Comparison of ENCODE assay signal across 27 cellular contexts in genomic region chr2:175400975-175401374, GRCh38.
A peak's percentile ranks its signal among the peaks of the same experiment; 100 is the strongest.
DNase-seq lines count a peak whose midpoint lies in the region; ATAC-seq, FAIRE-seq and TF ChIP-seq lines count a peak whose summit lies in the region.
"Had no signal": no experiment of that assay in that cellular context is flagged by ENCODE, and none has a peak within 500 bp of the region (broad histone marks: within the 10 kb centered on the region; RNA-seq: fewer than 3 reads in every experiment).

No MANE protein-coding gene starts in this region.

- WGBS in A549 (ENCODE audit: missing lambda C conversion rate), result 14% methylated on average over 6 of the region's 6 CpGs
- 0% methylated on average over 6 of the region's 6 CpGs for WGBS in K562 (ENCODE audit: insufficient coverage, low coverage, missing lambda C conversion rate)
- WGBS in thyroid gland, 2 donors, result 86 to 88% methylated on average over 6 of the region's 6 CpGs

- H3K4me3 ChIP-seq in A549 (no peak overlapping the region), K562 (no peak overlapping the region), thyroid gland (replicated peaks in 1 of 3) (no peak overlapping the region)
- H3K4me3 ChIP-seq: BLaER1 treated with 17β-estradiol and CSF1 and Interleukin-3, amounts not matched to agents 10 nM and 100 nM; GM12878; GM23338; HAP-1 had no signal

- H3K36me3 Mint-ChIP-seq in progenitor cell of endocrine pancreas (ENCODE audit: insufficient read depth), result no peaks in the 10 kb centered on the region
- H3K36me3 Mint-ChIP-seq: CD14-positive monocyte; CD8-positive, alpha-beta memory T cell had no signal

- H3K9me3 ChIP-seq in A549 (no peaks in the 10 kb centered on the region), K562 (replicated peaks; ENCODE audit: control insufficient read depth, insufficient read depth, low read depth, low read length) (no peaks in the 10 kb centered on the region), thyroid gland (no peaks in the 10 kb centered on the region)
- H3K9me3 ChIP-seq: BE2C; BLaER1 treated with 17β-estradiol and CSF1 and Interleukin-3, amounts not matched to agents 10 nM and 100 nM; HAP-1 had no signal

- H3K4me1 Mint-ChIP-seq in progenitor cell of endocrine pancreas (ENCODE audit: low read depth), result peaks cover 9% of the 10 kb centered on the region
- H3K4me1 Mint-ChIP-seq: CD14-positive monocyte; CD8-positive, alpha-beta memory T cell; GM23338 had no signal

- POLR2A ChIA-PET in A549 (lab: Yijun Ruan, JAX), result no interaction called here
- POLR2A ChIA-PET in K562 (lab: Yijun Ruan, JAX), result no interaction called here

- FAIRE-seq in A549 (lab: Jason Lieb, UNC) (no peak), K562 (lab: Jason Lieb, UNC) (no peak)
- FAIRE-seq: A204.1, D721Med, GM12878, GM19239, H54 had no signal

- H3K4me1 ChIP-seq in A549 (no peaks in the 10 kb centered on the region), K562 (replicated peaks in 1 of 2; ENCODE audit: control insufficient read depth in 2 of 2, insufficient read depth in 2 of 2, low read length in 2 of 2) (no peaks in the 10 kb centered on the region), thyroid gland (no peaks in the 10 kb centered on the region)
- H3K4me1 ChIP-seq: BE2C, HAP-1 had no signal

- H3K27me3 Mint-ChIP-seq in progenitor cell of endocrine pancreas, result peaks cover 12% of the 10 kb centered on the region

- H3K9ac ChIP-seq in K562 (ENCODE audit: insufficient read depth in 1 of 2, low read depth in 2 of 2, low read length in 2 of 2), result no peak overlapping the region
- H3K9ac ChIP-seq: BLaER1 treated with 17β-estradiol and CSF1 and Interleukin-3, amounts not matched to agents 10 nM and 100 nM had no signal

- H3K9me1 ChIP-seq in K562 (ENCODE audit: control insufficient read depth, insufficient read depth, low read length), result no peaks in the 10 kb centered on the region

- no peak overlapping the region for H3K4me3 Mint-ChIP-seq in progenitor cell of endocrine pancreas (ENCODE audit: low read depth)
- H3K4me3 Mint-ChIP-seq: CD14-positive monocyte; CD4-positive, alpha-beta T cell; CD8-positive, alpha-beta memory T cell; GM23338; HFFc6 had no signal

- BruUV-seq in K562 (replicated peaks; lab: Mats Ljungman, UMichigan), result no TSS peak

- H3K27me3 ChIP-seq in K562 (ENCODE audit: control insufficient read depth in 2 of 2, insufficient read depth in 2 of 2, low read length in 2 of 2), result no peaks in the 10 kb centered on the region; a peak in 2 of 5 replicates
- H3K27me3 ChIP-seq in thyroid gland, result no peaks in the 10 kb centered on the region
- H3K27me3 ChIP-seq: BE2C; BLaER1 treated with 17β-estradiol and CSF1 and Interleukin-3, amounts not matched to agents 10 nM and 100 nM had no signal

- TF ChIP-seq POLR2A in A549 (IDR thresholded peaks at IDR 0.05; ENCODE audit: low read length) (no peak), K562 (conservative IDR thresholded peaks at IDR 0.05) (no peak), thyroid gland (IDR thresholded peaks at IDR 0.05) (no peak)

- H3K4me2 ChIP-seq in A549 (no peak overlapping the region), K562 (ENCODE audit: insufficient read depth, low read length) (no peak overlapping the region)
- H3K4me2 ChIP-seq: BLaER1 treated with 17β-estradiol and CSF1 and Interleukin-3, amounts not matched to agents 10 nM and 100 nM; GM23338 had no signal

- H3K27ac Mint-ChIP-seq in progenitor cell of endocrine pancreas, result peak overlapping the region; percentile 78
- H3K27ac Mint-ChIP-seq: CD14-positive monocyte; CD4-positive, alpha-beta T cell; CD8-positive, alpha-beta memory T cell; GM23338; HFFc6 had no signal

- no peaks in the 10 kb centered on the region for H4K20me1 ChIP-seq in K562 (replicated peaks; ENCODE audit: control insufficient read depth, insufficient read depth, low read length)
- H4K20me1 ChIP-seq: BLaER1 treated with 17β-estradiol and CSF1 and Interleukin-3, amounts not matched to agents 10 nM and 100 nM had no signal

- DNase-seq in NCI-H2227 (lab: John Stamatoyannopoulos, UW; ENCODE audit: unreplicated experiment), result peak; percentile 69
- no peak for DNase-seq in NCI-H2227 treated with DMSO at 0.1 percent for 48 hours (lab: John Stamatoyannopoulos, UW)
- no peak for DNase-seq in A549 (ENCODE audit: low read depth in 1 of 2, low spot score in 1 of 2)
- DNase-seq in K562 (ENCODE audit: extremely low read depth in 1 of 4, low spot score in 3 of 4), result peak in 1 of 4 experiments; percentile 6
- DNase-seq in progenitor cell of endocrine pancreas (ENCODE audit: low spot score, unreplicated experiment), result no peak
- no peak for DNase-seq in thyroid gland
- DNase-seq: ACHN; AML-193; BE2C; CD4-positive, alpha-beta T cell; CD8-positive, alpha-beta memory T cell; DMS 273 treated with DMSO at 0.1 percent for 48 hours; DMS79; EL; GDM1; HFFc6 had no signal

- no peaks in the 10 kb centered on the region for H3K9me3 Mint-ChIP-seq in progenitor cell of endocrine pancreas (ENCODE audit: low read depth)
- H3K9me3 Mint-ChIP-seq: CD4-positive, alpha-beta T cell; CD8-positive, alpha-beta memory T cell; GM23338; HFFc6 had no signal

- no peaks in the 10 kb centered on the region for H3K79me2 ChIP-seq in K562 (ENCODE audit: control insufficient read depth, insufficient read depth, low read length)

- in situ Hi-C loops in K562 (cut with MboI), result no loop called here

- TF ChIP-seq RAD21 in A549 (conservative IDR thresholded peaks at IDR 0.05 in 1 of 2, IDR thresholded peaks at IDR 0.05 in 1 of 2) (no peak), K562 (CRISPR knock-in tag; conservative IDR thresholded peaks at IDR 0.05 in 1 of 2, IDR thresholded peaks at IDR 0.05 in 1 of 2) (no peak)

- intact Hi-C loops in K562 (cut with micrococcal nuclease), result no loop called here
- intact Hi-C loops in thyroid gland (cut with DNase I), result no loop called here

- no peak overlapping the region for H2AFZ ChIP-seq in K562 (ENCODE audit: low read depth, low read length)
- H2AFZ ChIP-seq: GM23338 had no signal

- H3K36me3 ChIP-seq in K562 (ENCODE audit: control insufficient read depth, insufficient read depth, low read length) (no peaks in the 10 kb centered on the region), thyroid gland (no peaks in the 10 kb centered on the region)
- H3K36me3 ChIP-seq: BE2C; BLaER1 treated with 17β-estradiol and CSF1 and Interleukin-3, amounts not matched to agents 10 nM and 100 nM; HAP-1 had no signal

- TF ChIP-seq CTCF in A549 (IDR thresholded peaks at IDR 0.05) (no peak), K562 (IDR thresholded peaks at IDR 0.05 in 2 of 3, conservative IDR thresholded peaks at IDR 0.05 in 1 of 3; ENCODE audit: insufficient read depth in 2 of 3, low read depth in 1 of 3, low read length in 3 of 3) (no peak), progenitor cell of endocrine pancreas (IDR thresholded peaks at IDR 0.05; ENCODE audit: unreplicated experiment) (no peak), thyroid gland (IDR thresholded peaks at IDR 0.05) (no peak)

- ATAC-seq in A549 (no peak), K562 (no peak), GM21360 (IDR thresholded peaks at IDR 0.05; ENCODE audit: unreplicated experiment) (no peak)
- ATAC-seq: GM12878, GM23338 had no signal

- H3K27ac ChIP-seq in A549, result no peak overlapping the region
- H3K27ac ChIP-seq in K562 (ENCODE audit: extremely low read depth, low read depth, low read length), result no peak overlapping the region
- H3K27ac ChIP-seq in thyroid gland, result no peak overlapping the region
- H3K27ac ChIP-seq: 22Rv1; BLaER1 treated with 17β-estradiol and CSF1 and Interleukin-3, amounts not matched to agents 10 nM and 100 nM had no signal

- CTCF ChIA-PET in A549 (lab: Yijun Ruan, JAX) (no interaction called here), K562 (lab: Yijun Ruan, JAX; ENCODE audit: low intra/inter-chr PET ratio) (no interaction called here)

- TF ChIP-seq EP300 in A549 (IDR thresholded peaks at IDR 0.05) (no peak), K562 (IDR thresholded peaks at IDR 0.05; ENCODE audit: low read length) (no peak)

TF ChIP-seq in A549, 52 proteins besides CTCF, POLR2A, EP300 and RAD21 (continues in another document):
- no peak for TF ChIP-seq HOXB5 (CRISPR knock-in tag; IDR thresholded peaks at IDR 0.05)
- no peak for TF ChIP-seq POLR2AphosphoS2 (conservative IDR thresholded peaks at IDR 0.05; ENCODE audit: low read length)
- TF ChIP-seq MAZ (IDR thresholded peaks at IDR 0.05; ENCODE audit: borderline replicate concordance, low read depth, low read length), result no peak

TF ChIP-seq in K562, 482 proteins besides CTCF, POLR2A, EP300 and RAD21:
- TF ChIP-seq MTF1 (CRISPR knock-in tag; IDR thresholded peaks at IDR 0.05; ENCODE audit: borderline replicate concordance) (no peak), CHD2 (IDR thresholded peaks at IDR 0.05; ENCODE audit: low read depth, low read length) (peak; percentile 90), RBM25 (IDR thresholded peaks at IDR 0.05; ENCODE audit: low read depth, low read length, severe bottlenecking) (peak; percentile 60), ZNF77 (CRISPR knock-in tag; IDR thresholded peaks at IDR 0.05) (no peak), ZNF316 (IDR thresholded peaks at IDR 0.05) (no peak)
